2 cellular contexts compared by ENCODE assay signal in genomic region chr14:30921788-30922187, GRCh38.
TF ChIP-seq lines count a peak whose summit lies in the region.

No MANE protein-coding gene starts in this region.

TF ChIP-seq in HepG2, 621 proteins besides CTCF, POLR2A, EP300 and RAD21:
- peak; percentile 84 for TF ChIP-seq SMYD3 (CRISPR knock-in tag; IDR thresholded peaks at IDR 0.05)
- TF ChIP-seq, protein P1, sequence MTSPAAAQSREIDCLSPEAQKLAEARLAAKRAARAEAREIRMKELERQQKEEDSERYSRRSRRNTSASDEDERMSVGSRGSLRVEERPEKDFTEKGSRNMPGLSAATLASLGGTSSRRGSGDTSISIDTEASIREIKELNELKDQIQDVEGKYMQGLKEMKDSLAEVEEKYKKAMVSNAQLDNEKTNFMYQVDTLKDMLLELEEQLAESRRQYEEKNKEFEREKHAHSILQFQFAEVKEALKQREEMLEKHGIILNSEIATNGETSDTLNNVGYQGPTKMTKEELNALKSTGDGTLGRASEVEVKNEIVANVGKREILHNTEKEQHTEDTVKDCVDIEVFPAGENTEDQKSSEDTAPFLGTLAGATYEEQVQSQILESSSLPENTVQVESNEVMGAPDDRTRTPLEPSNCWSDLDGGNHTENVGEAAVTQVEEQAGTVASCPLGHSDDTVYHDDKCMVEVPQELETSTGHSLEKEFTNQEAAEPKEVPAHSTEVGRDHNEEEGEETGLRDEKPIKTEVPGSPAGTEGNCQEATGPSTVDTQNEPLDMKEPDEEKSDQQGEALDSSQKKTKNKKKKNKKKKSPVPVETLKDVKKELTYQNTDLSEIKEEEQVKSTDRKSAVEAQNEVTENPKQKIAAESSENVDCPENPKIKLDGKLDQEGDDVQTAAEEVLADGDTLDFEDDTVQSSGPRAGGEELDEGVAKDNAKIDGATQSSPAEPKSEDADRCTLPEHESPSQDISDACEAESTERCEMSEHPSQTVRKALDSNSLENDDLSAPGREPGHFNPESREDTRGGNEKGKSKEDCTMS (CRISPR knock-in tag; conservative IDR thresholded peaks at IDR 0.05), result no peak
- TF ChIP-seq SIN3A (IDR thresholded peaks at IDR 0.05; ENCODE audit: borderline replicate concordance, low read depth, low read length), result no peak
- no peak for TF ChIP-seq POLR2G (IDR thresholded peaks at IDR 0.05; ENCODE audit: low read depth, low read length)

TF ChIP-seq in endothelial cell of umbilical vein, 7 proteins besides CTCF, POLR2A, EP300 and RAD21:
- TF ChIP-seq POLR2AphosphoS5 (IDR thresholded peaks at IDR 0.05; ENCODE audit: insufficient read depth, low read depth, low read length), result no peak
- TF ChIP-seq MAX (IDR thresholded peaks at IDR 0.05; ENCODE audit: insufficient read depth, insufficient read length), result no peak
- no peak for TF ChIP-seq MYC (IDR thresholded peaks at IDR 0.05; ENCODE audit: low read depth, low read length)
- no peak for TF ChIP-seq FOS (IDR thresholded peaks at IDR 0.05; ENCODE audit: borderline replicate concordance, insufficient read depth, low read length)
- TF ChIP-seq EZH2 (IDR thresholded peaks at IDR 0.05; ENCODE audit: borderline replicate concordance, low read depth, low read length, severe bottlenecking), result no peak
- TF ChIP-seq JUN (IDR thresholded peaks at IDR 0.05; ENCODE audit: borderline replicate concordance, insufficient read depth, insufficient read length, low read depth), result no peak
- TF ChIP-seq GATA2 (IDR thresholded peaks at IDR 0.05; ENCODE audit: insufficient read depth, insufficient read length, low read depth, low read length), result no peak
